8 cellular contexts compared by ENCODE assay signal in genomic region chr21:43728467-43729390, GRCh38. TPM values are rescaled to one million over a fixed set of nuclear protein-coding genes. Genes with fewer than 3 reads are reported as not detected.
DNase-seq lines count a peak whose midpoint lies in the region; ATAC-seq and TF ChIP-seq lines count a peak whose summit lies in the region.

No MANE protein-coding gene starts in this region.

- H3K27me3 ChIP-seq in HCT116 (ENCODE audit: insufficient read depth, low read length) (no peaks in the 10 kb centered on the region), upper lobe of left lung (no peaks in the 10 kb centered on the region)

- ATAC-seq in HCT116: peak; percentile 78
- peak; percentile 86 for ATAC-seq in left ventricle myocardium superior
- ATAC-seq in upper lobe of left lung (ENCODE audit: low FRiP score in 2 of 2): peak; percentile 90 to 94

- CTCF ChIA-PET in HCT116 (lab: Charles Lee): interaction anchor here (1.6 kb wide), 1 partner anchor 11 kb away, joined by 3 read pairs; no protein-coding TSS in a partner anchor

- H3K4me1 ChIP-seq in HCT116 (ENCODE audit: control insufficient read depth in 1 of 2, insufficient read depth in 2 of 2, low read length in 2 of 2) (peaks cover 47 to 59% of the 10 kb centered on the region in 2 experiments), upper lobe of left lung (peaks cover 61 to 87% (median 71%) of the 10 kb centered on the region in 4 donors)

- 9% methylated on average over 40 of the region's 59 CpGs; no CpG with 5 or more reads in 1 of the 2 donors for WGBS in upper lobe of left lung, 2 donors

- TF ChIP-seq POLR2A in HCT116 (IDR thresholded peaks at IDR 0.05; ENCODE audit: borderline replicate concordance, extremely low read depth, insufficient read depth, insufficient read length) (no peak), NB4 (IDR thresholded peaks at IDR 0.05; ENCODE audit: extremely low read depth, insufficient read length) (peak; percentile 34), upper lobe of left lung (IDR thresholded peaks at IDR 0.05) (peak in 2 of 4 donors; percentile 47 to 80)

- no TSS peak for BruUV-seq in HCT116 (replicated peaks; lab: Mats Ljungman, UMichigan)

- TF ChIP-seq RAD21 in HCT116 (IDR thresholded peaks at IDR 0.05; ENCODE audit: low read depth): no peak

- no peaks in the 10 kb centered on the region for H3K9me2 ChIP-seq in HCT116 (ENCODE audit: insufficient read depth)

- H3K4me2 ChIP-seq in HCT116 (ENCODE audit: low read length): peak overlapping the region; percentile 81

- peaks cover 48% of the 10 kb centered on the region for H3K4me1 Mint-ChIP-seq in T-helper 2 cell treated with Interferon-gamma antibody and Interleukin-4, amounts not matched to agents 5 μg/mL and 100 μg/mL, for 36 hours (ENCODE audit: low read depth)
- peaks cover 11% of the 10 kb centered on the region for H3K4me1 Mint-ChIP-seq in progenitor cell of endocrine pancreas (ENCODE audit: low read depth)

- TF ChIP-seq EP300 in upper lobe of left lung (IDR thresholded peaks at IDR 0.05): peak in 2 of 4 donors; percentile 67 to 93

- H3K27ac ChIP-seq in HCT116 (ENCODE audit: low read depth, low read length) (peak overlapping the region; percentile 75), upper lobe of left lung (peak overlapping the region; percentile 87 to 97 (median 90))

- peak overlapping the region; percentile 72 for H3K27ac Mint-ChIP-seq in T-helper 2 cell treated with Interferon-gamma antibody and Interleukin-4, amounts not matched to agents 5 μg/mL and 100 μg/mL, for 36 hours
- H3K27ac Mint-ChIP-seq in progenitor cell of endocrine pancreas: peak overlapping the region; percentile 92

- H2AFZ ChIP-seq in HCT116 (ENCODE audit: low read depth, low read length, poor library complexity, severe bottlenecking): no peak overlapping the region

- intact Hi-C loops in HCT116 (cut with micrococcal nuclease) (no loop called here), left ventricle myocardium superior (cut with micrococcal nuclease) (no loop called here)

- peak overlapping the region; percentile 81 for H3K4me3 Mint-ChIP-seq in T-helper 2 cell treated with Interferon-gamma antibody and Interleukin-4, amounts not matched to agents 5 μg/mL and 100 μg/mL, for 36 hours
- peak overlapping the region; percentile 81 for H3K4me3 Mint-ChIP-seq in progenitor cell of endocrine pancreas (ENCODE audit: low read depth)

- no peaks in the 10 kb centered on the region for H3K9me3 ChIP-seq in HCT116 (ENCODE audit: control insufficient read depth in 1 of 2, insufficient read depth in 1 of 2, low read depth in 1 of 2, low read length in 2 of 2)
- no peaks in the 10 kb centered on the region for H3K9me3 ChIP-seq in upper lobe of left lung

- H3K9me3 Mint-ChIP-seq in T-helper 2 cell treated with Interferon-gamma antibody and Interleukin-4, amounts not matched to agents 5 μg/mL and 100 μg/mL, for 36 hours: no peaks in the 10 kb centered on the region
- no peaks in the 10 kb centered on the region for H3K9me3 Mint-ChIP-seq in progenitor cell of endocrine pancreas (ENCODE audit: low read depth)

- no peaks in the 10 kb centered on the region for H3K27me3 Mint-ChIP-seq in T-helper 2 cell treated with Interferon-gamma antibody and Interleukin-4, amounts not matched to agents 5 μg/mL and 100 μg/mL, for 36 hours (ENCODE audit: low read depth)
- H3K27me3 Mint-ChIP-seq in progenitor cell of endocrine pancreas: no peaks in the 10 kb centered on the region

- H3K79me2 ChIP-seq in HCT116 (ENCODE audit: insufficient read depth, low read length): peaks cover 98% of the 10 kb centered on the region

- POLR2A ChIA-PET in HCT116 (lab: Charles Lee): interaction anchor here (1.1 to 2.0 kb wide), 2 partner anchors 16 to 151 kb away, joined by 5 read pairs; no protein-coding TSS in a partner anchor

- peaks cover 6 to 7% of the 10 kb centered on the region in 2 experiments; a peak in 2 of 4 replicates for H3K36me3 ChIP-seq in HCT116 (ENCODE audit: control insufficient read depth in 1 of 2, insufficient read depth in 2 of 2, low read length in 2 of 2)
- peaks cover under 1 to 12% (median 6%) of the 10 kb centered on the region in 4 donors for H3K36me3 ChIP-seq in upper lobe of left lung

- no peak for TF ChIP-seq CTCF in HCT116 (IDR thresholded peaks at IDR 0.05 in 2 of 3, conservative IDR thresholded peaks at IDR 0.05 in 1 of 3; ENCODE audit: borderline replicate concordance in 1 of 3, insufficient read depth in 1 of 3, low read depth in 2 of 3, low read length in 2 of 3)
- TF ChIP-seq CTCF in NB4 (IDR thresholded peaks at IDR 0.05; ENCODE audit: low read depth, low read length): no peak
- TF ChIP-seq CTCF in progenitor cell of endocrine pancreas (IDR thresholded peaks at IDR 0.05; ENCODE audit: unreplicated experiment): peak; percentile 63
- peak in 3 of 6 experiments; percentile 8 to 42 (median 13) for TF ChIP-seq CTCF in upper lobe of left lung (IDR thresholded peaks at IDR 0.05)

- peak; percentile 93 for DNase-seq in GM04504 (ENCODE audit: low read depth)
- peak; percentile 42 for DNase-seq in HCT116 (ENCODE audit: low read depth, low spot score)
- DNase-seq in NB4 (ENCODE audit: low read depth): peak; percentile 98
- DNase-seq in T-helper 2 cell treated with Interferon-gamma antibody and Interleukin-4, amounts not matched to agents 5 μg/mL and 100 μg/mL, for 36 hours (ENCODE audit: low spot score): peak; percentile 92
- peak; percentile 48 to 98 (median 89) for DNase-seq in anterior cingulate cortex (lab: John Stamatoyannopoulos, UW)
- DNase-seq in left ventricle myocardium superior: peak; percentile 97
- DNase-seq in progenitor cell of endocrine pancreas (ENCODE audit: low spot score, unreplicated experiment): peak; percentile 49
- peak; percentile 96 to 97 for DNase-seq in upper lobe of left lung

- peak overlapping the region; percentile 44 to 57 for H3K4me3 ChIP-seq in HCT116 (replicated peaks in 1 of 2; ENCODE audit: low read depth in 1 of 2, low read length in 2 of 2)
- H3K4me3 ChIP-seq in NB4 (ENCODE audit: low read depth, low read length): peak overlapping the region; percentile 61
- peak overlapping the region; percentile 6 to 56 (median 44) for H3K4me3 ChIP-seq in upper lobe of left lung

- H3K9ac ChIP-seq in HCT116 (ENCODE audit: low read length): peak overlapping the region; percentile 58

- H3K36me3 Mint-ChIP-seq in T-helper 2 cell treated with Interferon-gamma antibody and Interleukin-4, amounts not matched to agents 5 μg/mL and 100 μg/mL, for 36 hours (ENCODE audit: low read depth): peaks cover 5% of the 10 kb centered on the region
- peaks cover 2% of the 10 kb centered on the region for H3K36me3 Mint-ChIP-seq in progenitor cell of endocrine pancreas (ENCODE audit: insufficient read depth)

- no peaks in the 10 kb centered on the region for H4K20me1 ChIP-seq in HCT116 (ENCODE audit: insufficient read depth)

- RAD21 ChIA-PET in HCT116 (lab: Charles Lee; ENCODE audit: low non-redundant PET in 1 of 2, low total read pairs in 2 of 2, uncharacterized antibody in 2 of 2, unreplicated experiment in 2 of 2): no interaction called here

TF ChIP-seq in HCT116, 20 proteins besides CTCF, POLR2A, EP300 and RAD21:
- TF ChIP-seq REST (IDR thresholded peaks at IDR 0.05; ENCODE audit: low read depth): no peak
- peak; percentile 73 for TF ChIP-seq TCF7L2 (IDR thresholded peaks at IDR 0.05; ENCODE audit: borderline replicate concordance, extremely low read depth, insufficient read depth, insufficient read length)

RNA-seq across cellular contexts. Expression of gene PDXK, which starts 9.8 kb away (rescaled TPM):
- total RNA-seq in HCT116 (2021; ENCODE audit: unreplicated experiment) (127 TPM), left ventricle myocardium superior (117 TPM), progenitor cell of endocrine pancreas (56.1 and 57.6 TPM in 2 replicates), upper lobe of left lung (100 to 1,000 TPM; 105 to 301 (median 207) TPM)
- polyA plus RNA-seq in HCT116 (2012): 133 and 151 TPM in 2 replicates

RNA-seq across cellular contexts. Expression of gene CSTB, which starts 47.4 kb away (rescaled TPM):
- total RNA-seq in HCT116 (2021; ENCODE audit: unreplicated experiment) (57.5 TPM), left ventricle myocardium superior (37.6 TPM), progenitor cell of endocrine pancreas (42.0 and 42.6 TPM in 2 replicates), upper lobe of left lung (100 to 1,000 TPM in 2 of 6 donors, 10 to 100 TPM in 4; 19.9 to 122 (median 51.3) TPM)
- polyA plus RNA-seq in HCT116 (2012): 114 and 120 TPM in 2 replicates

Comparison
In these comparisons a context has a peak if more than half of its experiments do, and no peak if none do; other contexts are left out.
1. Peak in every context shown above with its lines: DNase-seq, ATAC-seq, H3K4me3 ChIP-seq and H3K27ac ChIP-seq.
2. DNase-seq: peak in every context shown above with its lines; median percentile 98 in NB4; 97 in left ventricle myocardium superior; 96 in upper lobe of left lung; 93 in GM04504; 92 in T-helper 2 cell treated with Interferon-gamma antibody and Interleukin-4, amounts not matched to agents 5 μg/mL and 100 μg/mL, for 36 hours; 89 in anterior cingulate cortex; 49 in progenitor cell of endocrine pancreas; 42 in HCT116.